25 cellular contexts compared by ENCODE assay signal in genomic region chr11:23536907-23537306, GRCh38.
A peak's percentile ranks its signal among the peaks of the same experiment; 100 is the strongest.
DNase-seq lines count a peak whose midpoint lies in the region; ATAC-seq, FAIRE-seq and TF ChIP-seq lines count a peak whose summit lies in the region.
"Had no signal": no experiment of that assay in that cellular context is flagged by ENCODE, and none has a peak within 500 bp of the region (broad histone marks: within the 10 kb centered on the region; RNA-seq: fewer than 3 reads in every experiment).

No MANE protein-coding gene starts in this region.

- H3K4me3 ChIP-seq in HepG2 (replicated peaks in 1 of 3; ENCODE audit: insufficient read depth in 1 of 3, low read depth in 2 of 3, low read length in 3 of 3), result no peak overlapping the region
- H3K4me3 ChIP-seq in right lobe of liver, result no peak overlapping the region
- no peak overlapping the region for H3K4me3 ChIP-seq in H1 (ENCODE audit: extremely low read depth in 1 of 4, insufficient read depth in 2 of 4, low read depth in 3 of 4, low read length in 4 of 4)
- H3K4me3 ChIP-seq: A549; BLaER1 treated with 17β-estradiol and CSF1 and Interleukin-3, amounts not matched to agents 10 nM and 100 nM had no signal

- H3K79me1 ChIP-seq in H1 (ENCODE audit: low read depth, low read length), result no peaks in the 10 kb centered on the region

- no peak overlapping the region for H4K8ac ChIP-seq in H1 (ENCODE audit: extremely low read depth, insufficient read depth, low read length)

- TF ChIP-seq EP300 in HepG2 (IDR thresholded peaks at IDR 0.05; ENCODE audit: low read depth in 2 of 2, low read length in 2 of 2) (no peak), HepG2 (CRISPR knock-in tag; IDR thresholded peaks at IDR 0.05; ENCODE audit: borderline replicate concordance) (no peak), H1 (IDR thresholded peaks at IDR 0.05; ENCODE audit: borderline replicate concordance in 1 of 2, low read depth in 2 of 2, low read length in 2 of 2) (no peak)

- no peak overlapping the region for H4K5ac ChIP-seq in H1 (ENCODE audit: insufficient read length, low read depth, low read length)

- BruUV-seq in HepG2 (replicated peaks; lab: Mats Ljungman, UMichigan), result no TSS peak

- no peak overlapping the region for H2AK5ac ChIP-seq in H1 (ENCODE audit: low read depth, low read length)

- H3K36me3 ChIP-seq in HepG2 (replicated peaks in 1 of 2; ENCODE audit: control insufficient read depth in 1 of 2, insufficient read depth in 2 of 2, low read length in 2 of 2), result no peaks in the 10 kb centered on the region
- no peaks in the 10 kb centered on the region for H3K36me3 ChIP-seq in right lobe of liver
- no peaks in the 10 kb centered on the region; a peak in 1 of 8 replicates for H3K36me3 ChIP-seq in H1 (ENCODE audit: control insufficient read depth in 2 of 4, insufficient read depth in 4 of 4, low read length in 3 of 4)
- H3K36me3 ChIP-seq: BE2C; BLaER1 treated with 17β-estradiol and CSF1 and Interleukin-3, amounts not matched to agents 10 nM and 100 nM had no signal

- H3K9ac ChIP-seq in HepG2 (ENCODE audit: insufficient read depth, low read depth, low read length), result no peak overlapping the region
- H3K9ac ChIP-seq in H1 (replicated peaks in 1 of 4; ENCODE audit: extremely low read depth in 1 of 4, low read depth in 3 of 4, low read length in 3 of 4), result no peak overlapping the region
- H3K9ac ChIP-seq: BLaER1 treated with 17β-estradiol and CSF1 and Interleukin-3, amounts not matched to agents 10 nM and 100 nM had no signal

- H3K27me3 ChIP-seq in HepG2 (ENCODE audit: control insufficient read depth in 1 of 2, insufficient read depth in 2 of 2, low read length in 2 of 2) (no peaks in the 10 kb centered on the region), right lobe of liver (no peaks in the 10 kb centered on the region), H1 (replicated peaks in 1 of 4; ENCODE audit: control insufficient read depth in 3 of 4, extremely low read depth in 1 of 4, insufficient read depth in 3 of 4, low read length in 3 of 4) (no peaks in the 10 kb centered on the region)
- H3K27me3 ChIP-seq: BE2C; BLaER1 treated with 17β-estradiol and CSF1 and Interleukin-3, amounts not matched to agents 10 nM and 100 nM had no signal

- no peak overlapping the region for H3K56ac ChIP-seq in H1 (replicated peaks; ENCODE audit: insufficient read length, low read depth, low read length)

- no peak overlapping the region for H2BK120ac ChIP-seq in H1 (replicated peaks; ENCODE audit: low read depth, low read length)

- no peaks in the 10 kb centered on the region for H3K23me2 ChIP-seq in H1 (ENCODE audit: low read depth, low read length)

- H3K27ac ChIP-seq in HepG2 (ENCODE audit: extremely low read length, insufficient read depth, low read length), result no peak overlapping the region
- no peak overlapping the region for H3K27ac ChIP-seq in right lobe of liver
- no peak overlapping the region for H3K27ac ChIP-seq in H1 (ENCODE audit: low read depth, low read length)
- H3K27ac ChIP-seq: A549; BLaER1 treated with 17β-estradiol and CSF1 and Interleukin-3, amounts not matched to agents 10 nM and 100 nM had no signal

- no peak overlapping the region for H3K4ac ChIP-seq in H1 (replicated peaks; ENCODE audit: insufficient read length, low read depth, low read length)

- in situ Hi-C loops in HepG2 (cut with HindIII; ENCODE audit: extremely low pct_ligation_motif_present, low pct_unique_long_range_greater_than_20kb), result loop anchor here (25.0 kb wide), 1 partner anchor 850 kb away; no protein-coding TSS in a partner anchor

- H3K4me2 ChIP-seq in HepG2 (ENCODE audit: low read depth, low read length), result no peak overlapping the region
- no peak overlapping the region for H3K4me2 ChIP-seq in H1 (ENCODE audit: insufficient read depth in 1 of 2, low read depth in 2 of 2, low read length in 2 of 2)
- H3K4me2 ChIP-seq: A549; BLaER1 treated with 17β-estradiol and CSF1 and Interleukin-3, amounts not matched to agents 10 nM and 100 nM had no signal

- H4K20me1 ChIP-seq in HepG2 (ENCODE audit: insufficient read depth, low read length) (no peaks in the 10 kb centered on the region), H1 (replicated peaks in 1 of 2; ENCODE audit: control insufficient read depth in 1 of 2, insufficient read depth in 2 of 2, low read length in 2 of 2) (no peaks in the 10 kb centered on the region)
- H4K20me1 ChIP-seq: BLaER1 treated with 17β-estradiol and CSF1 and Interleukin-3, amounts not matched to agents 10 nM and 100 nM had no signal

- H3K14ac ChIP-seq in H1 (ENCODE audit: insufficient read length), result no peak overlapping the region

- TF ChIP-seq CTCF in HepG2 (CRISPR knock-in tag; IDR thresholded peaks at IDR 0.05), result no peak
- TF ChIP-seq CTCF in right lobe of liver (IDR thresholded peaks at IDR 0.05), result no peak
- TF ChIP-seq CTCF in H1 (IDR thresholded peaks at IDR 0.05; ENCODE audit: control extremely low read depth in 1 of 3, insufficient read depth in 1 of 3, low read depth in 1 of 3, low read length in 3 of 3), result no peak

- no peak overlapping the region for H2BK12ac ChIP-seq in H1 (ENCODE audit: low read depth, low read length)

- POLR2A ChIA-PET in HepG2 (lab: Yijun Ruan, JAX) (no interaction called here), H1 (lab: Charles Lee; ENCODE audit: partially characterized antibody) (no interaction called here)

- no peak for DNase-seq in HepG2 (ENCODE audit: low spot score)
- no peak for DNase-seq in right lobe of liver
- DNase-seq in MV-4-11 (lab: John Stamatoyannopoulos, UW), result peak; percentile 22
- DNase-seq in OCI-M1 (lab: John Stamatoyannopoulos, UW), result peak; percentile 54
- no peak for DNase-seq in H1 (ENCODE audit: low read depth in 1 of 2, low spot score in 2 of 2)
- no peak for DNase-seq in NCI-H1092 treated with DMSO at 0.1 percent for 48 hours (lab: John Stamatoyannopoulos, UW)
- DNase-seq in DMS79 (lab: John Stamatoyannopoulos, UW), result no peak
- no peak for DNase-seq in NCI-H1930 (lab: John Stamatoyannopoulos, UW)
- DNase-seq: 8988T; ACHN; AML-193; BE2C; CD4-positive, alpha-beta T cell; CD8-positive, alpha-beta memory T cell; DMS 273 treated with DMSO at 0.1 percent for 48 hours; DMS79 treated with DMSO at 0.1 percent for 48 hours; GF-D8; GOT3; H7; HCEC 1CT had no signal

- H2BK15ac ChIP-seq in H1 (ENCODE audit: low read length), result no peak overlapping the region

- no peak for ATAC-seq in HepG2
- no peak for ATAC-seq in right lobe of liver
- ATAC-seq: A549 had no signal

- intact Hi-C loops in HepG2 (cut with micrococcal nuclease; ENCODE audit: unreplicated experiment), result no loop called here
- intact Hi-C loops in right lobe of liver (cut with DNase I), result no loop called here

- CTCF ChIA-PET in HepG2 (lab: Yijun Ruan, JAX; ENCODE audit: low intra/inter-chr PET ratio, low total read pairs), result no interaction called here
- CTCF ChIA-PET in H1 (lab: Charles Lee; ENCODE audit: partially characterized antibody), result no interaction called here

- no peak overlapping the region for H2BK20ac ChIP-seq in H1 (ENCODE audit: low read length)

- no peak overlapping the region for H3K23ac ChIP-seq in H1 (ENCODE audit: insufficient read length)

- H3K79me2 ChIP-seq in HepG2 (ENCODE audit: insufficient read depth, low read length) (no peaks in the 10 kb centered on the region), H1 (ENCODE audit: control insufficient read depth in 1 of 2, insufficient read depth in 2 of 2, low read length in 2 of 2) (no peaks in the 10 kb centered on the region)

- FAIRE-seq in HepG2 (lab: Jason Lieb, UNC) (no peak), H1 (lab: Jason Lieb, UNC) (no peak)
- FAIRE-seq: A549, D721Med, GM12891, GM18507 had no signal

- WGBS in HepG2 (ENCODE audit: low lambda C conversion rate), result 13% methylated on average over 4 of the region's 4 CpGs
- WGBS in right lobe of liver (ENCODE audit: insufficient coverage, low coverage, low lambda C conversion rate, missing lambda C conversion rate), result 65% methylated on average over 4 of the region's 4 CpGs
- WGBS in H1 (ENCODE audit: extremely low coverage in 1 of 2, insufficient coverage in 1 of 2, insufficient read length in 1 of 2, insufficient replicate concordance in 2 of 2, low coverage in 1 of 2, low lambda C conversion rate in 2 of 2, missing lambda C conversion rate in 1 of 2), 2 experiments, result 97% methylated on average over 3 of the region's 4 CpGs; no CpG with 5 or more reads in 1 of the 2 experiments

- H4K91ac ChIP-seq in H1 (replicated peaks; ENCODE audit: insufficient read length, low read length), result no peak overlapping the region

- TF ChIP-seq RAD21 in HepG2 (CRISPR knock-in tag; IDR thresholded peaks at IDR 0.05), result no peak
- no peak for TF ChIP-seq RAD21 in H1 (IDR thresholded peaks at IDR 0.05 in 1 of 2, conservative IDR thresholded peaks at IDR 0.05 in 1 of 2; ENCODE audit: low read depth in 2 of 2, low read length in 2 of 2)

- no peak overlapping the region for H2BK5ac ChIP-seq in H1 (ENCODE audit: low read depth, low read length)

- H2AFZ ChIP-seq in HepG2 (ENCODE audit: low read length) (no peak overlapping the region), H1 (ENCODE audit: low read length) (no peak overlapping the region)

- TF ChIP-seq POLR2A in HepG2 (IDR thresholded peaks at IDR 0.05; ENCODE audit: insufficient read depth in 1 of 2, low read depth in 2 of 2, low read length in 2 of 2) (no peak), right lobe of liver (IDR thresholded peaks at IDR 0.05) (no peak), H1 (IDR thresholded peaks at IDR 0.05; ENCODE audit: control extremely low read depth in 1 of 2, low read depth in 2 of 2, low read length in 2 of 2) (no peak)

- H3K4me1 ChIP-seq in HepG2 (ENCODE audit: insufficient read depth, low read length) (no peaks in the 10 kb centered on the region), right lobe of liver (no peaks in the 10 kb centered on the region), H1 (replicated peaks in 1 of 4; ENCODE audit: control insufficient read depth in 3 of 4, insufficient read depth in 4 of 4, low read length in 3 of 4) (peaks cover 0 to 3% (median 0%) of the 10 kb centered on the region in 4 experiments; a peak in 1 of 7 replicates)
- H3K4me1 ChIP-seq: A549; BE2C; BLaER1 treated with 17β-estradiol and CSF1 and Interleukin-3, amounts not matched to agents 10 nM and 100 nM had no signal

- H3K9me3 ChIP-seq in HepG2 (ENCODE audit: low read length), result no peaks in the 10 kb centered on the region
- H3K9me3 ChIP-seq in right lobe of liver, result no peaks in the 10 kb centered on the region
- H3K9me3 ChIP-seq in H1 (ENCODE audit: insufficient read depth in 2 of 2, low read depth in 1 of 2, low read length in 1 of 2), result no peaks in the 10 kb centered on the region
- H3K9me3 ChIP-seq: A549, BE2C had no signal

- H3K18ac ChIP-seq in H1 (ENCODE audit: extremely low read depth, low read length), result no peak overlapping the region

TF ChIP-seq in HepG2, 621 proteins besides CTCF, POLR2A, EP300 and RAD21 (continues in another document):
- no peak for TF ChIP-seq HNRNPH1 (optimal IDR thresholded peaks at IDR 0.05; ENCODE audit: low read depth, low read length)
- peak; percentile 53; the same call in 1 of the 2 replicates for TF ChIP-seq CEBPB (IDR thresholded peaks at IDR 0.05; ENCODE audit: borderline replicate concordance, low read depth, low read length)

TF ChIP-seq in H1, 55 proteins besides CTCF, POLR2A, EP300 and RAD21 (continues in another document):
- no peak for TF ChIP-seq ATF3 (IDR thresholded peaks at IDR 0.05; ENCODE audit: insufficient read depth, low read depth, low read length)

Comparison
In these comparisons a context has a peak if more than half of its experiments do, and no peak if none do; other contexts are left out.
1. DNase-seq: peak in MV-4-11 (single experiment) and OCI-M1 (single experiment); none in HepG2 (single experiment), right lobe of liver (0 of 3), H1 (0 of 2), NCI-H1092 treated with DMSO at 0.1 percent for 48 hours (single experiment), DMS79 (single experiment) and NCI-H1930 (0 of 2).
2. Of the 41 proteins assayed by ChIP-seq in both HepG2 and H1: peak only in HepG2: none; only in H1: none; in both: CEBPB; in neither: 40.